ENCODE assay signal across 8 cellular contexts in the genomic region with DNA sequence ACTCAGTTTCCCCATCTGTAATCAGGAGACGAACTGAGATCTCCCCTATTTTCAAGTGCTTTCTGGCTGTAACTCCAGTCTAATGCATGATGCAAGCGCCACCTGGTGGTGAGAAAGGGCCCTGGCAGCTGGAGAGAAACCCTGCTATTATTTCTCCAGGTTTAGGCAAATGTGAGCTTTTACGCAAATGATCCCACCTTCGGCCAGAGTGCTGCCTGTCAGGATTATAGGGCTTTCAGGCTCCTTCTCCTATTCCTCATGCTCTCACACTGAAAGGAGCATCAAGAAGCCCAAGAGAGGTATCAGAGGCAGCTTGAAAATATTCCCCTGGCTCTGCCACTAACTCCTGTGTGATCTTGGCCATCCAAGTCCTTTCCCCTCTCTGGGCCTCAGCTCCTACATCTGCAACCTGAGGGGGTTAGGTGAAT.
DNase-seq lines count a peak whose midpoint lies in the region; ATAC-seq and TF ChIP-seq lines count a peak whose summit lies in the region.

No MANE protein-coding gene starts in this region.

- no peaks in the 10 kb centered on the region; the same call in 2 of the 3 replicates for H3K9me3 Mint-ChIP-seq in GM23338
- no peaks in the 10 kb centered on the region for H3K9me3 Mint-ChIP-seq in endothelial cell (ENCODE audit: unreplicated experiment)

- H3K27ac Mint-ChIP-seq in GM23338 (no peak overlapping the region), endothelial cell (ENCODE audit: unreplicated experiment) (no peak overlapping the region)

- no peaks in the 10 kb centered on the region for H3K4me1 ChIP-seq in GM23338 (ENCODE audit: insufficient read depth)

- H3K27me3 Mint-ChIP-seq in GM23338 (ENCODE audit: insufficient read depth, low read depth, poor library complexity), result peaks cover 7% of the 10 kb centered on the region
- H3K27me3 Mint-ChIP-seq in endothelial cell (ENCODE audit: unreplicated experiment), result no peaks in the 10 kb centered on the region

- H3K4me3 ChIP-seq in AG10803 (ENCODE audit: low read length) (no peak overlapping the region), GM23338 (no peak overlapping the region)

- H3F3A ChIP-seq in GM23338 (replicated peaks; ENCODE audit: low read depth), result no peaks in the 10 kb centered on the region

- no peaks in the 10 kb centered on the region for H3K79me2 ChIP-seq in GM23338 (replicated peaks; ENCODE audit: insufficient read depth)

- peak; percentile 55 for DNase-seq in AG10803 (ENCODE audit: low read depth)
- peak; percentile 89 for DNase-seq in GM23338 (ENCODE audit: low spot score)
- peak; percentile 48 for DNase-seq in NCI-H748 (lab: John Stamatoyannopoulos, UW; ENCODE audit: unreplicated experiment)
- peak; percentile 34 to 42 for DNase-seq in activated CD8-positive, alpha-beta memory T cell treated with anti-CD3 and anti-CD28 coated beads for 4 hours (ENCODE audit: low read depth in 2 of 2)
- peak; percentile 71 for DNase-seq in endothelial cell (ENCODE audit: low spot score)
- peak; percentile 67 for DNase-seq in middle frontal gyrus (ENCODE audit: extremely low spot score, low spot score)
- DNase-seq in stimulated activated CD8-positive, alpha-beta memory T cell treated with anti-CD3 and anti-CD28 coated beads, Interleukin-4, amount 100 ng/mL, for 1 hour (ENCODE audit: low read depth in 2 of 2, low spot score in 1 of 2), result peak; percentile 20 to 38

- H3K27ac ChIP-seq in GM23338 (ENCODE audit: low read depth), result no peak overlapping the region

- no peaks in the 10 kb centered on the region for H3K27me3 ChIP-seq in GM23338 (ENCODE audit: insufficient read depth)

- TF ChIP-seq CTCF in AG10803 (conservative IDR thresholded peaks at IDR 0.05; ENCODE audit: low read length) (peak; percentile 95), GM23338 (conservative IDR thresholded peaks at IDR 0.05; ENCODE audit: low read depth in 2 of 2) (peak; percentile 94 to 99), endothelial cell (IDR thresholded peaks at IDR 0.05; ENCODE audit: unreplicated experiment) (peak; percentile 96)

- H3K4me3 Mint-ChIP-seq in GM23338 (no peak overlapping the region), endothelial cell (ENCODE audit: unreplicated experiment) (no peak overlapping the region)

- H3K36me3 ChIP-seq in GM23338 (ENCODE audit: insufficient read depth), result no peaks in the 10 kb centered on the region

- H3K36me3 Mint-ChIP-seq in GM23338 (ENCODE audit: low read depth) (no peaks in the 10 kb centered on the region), endothelial cell (ENCODE audit: low read depth, unreplicated experiment) (no peaks in the 10 kb centered on the region)

- ATAC-seq in GM23338 (peak; percentile 93), GM18502 (IDR thresholded peaks at IDR 0.05; ENCODE audit: poor library complexity, unreplicated experiment) (no peak)

- no peak overlapping the region for H2AFZ ChIP-seq in GM23338

- peaks cover 4% of the 10 kb centered on the region; the same call in 1 of the 2 replicates for H3K9me2 ChIP-seq in GM23338 (ENCODE audit: insufficient read depth)

- H3K4me2 ChIP-seq in GM23338, result no peak overlapping the region

- H4K20me1 ChIP-seq in GM23338 (replicated peaks; ENCODE audit: insufficient read depth), result no peaks in the 10 kb centered on the region

- H3K4me1 Mint-ChIP-seq in GM23338, result peaks cover under 1% of the 10 kb centered on the region; the same call in 2 of the 3 replicates
- peaks cover 1% of the 10 kb centered on the region for H3K4me1 Mint-ChIP-seq in endothelial cell (ENCODE audit: unreplicated experiment)

TF ChIP-seq in GM23338, 12 proteins besides CTCF, POLR2A, EP300 and RAD21:
- TF ChIP-seq, protein P1, sequence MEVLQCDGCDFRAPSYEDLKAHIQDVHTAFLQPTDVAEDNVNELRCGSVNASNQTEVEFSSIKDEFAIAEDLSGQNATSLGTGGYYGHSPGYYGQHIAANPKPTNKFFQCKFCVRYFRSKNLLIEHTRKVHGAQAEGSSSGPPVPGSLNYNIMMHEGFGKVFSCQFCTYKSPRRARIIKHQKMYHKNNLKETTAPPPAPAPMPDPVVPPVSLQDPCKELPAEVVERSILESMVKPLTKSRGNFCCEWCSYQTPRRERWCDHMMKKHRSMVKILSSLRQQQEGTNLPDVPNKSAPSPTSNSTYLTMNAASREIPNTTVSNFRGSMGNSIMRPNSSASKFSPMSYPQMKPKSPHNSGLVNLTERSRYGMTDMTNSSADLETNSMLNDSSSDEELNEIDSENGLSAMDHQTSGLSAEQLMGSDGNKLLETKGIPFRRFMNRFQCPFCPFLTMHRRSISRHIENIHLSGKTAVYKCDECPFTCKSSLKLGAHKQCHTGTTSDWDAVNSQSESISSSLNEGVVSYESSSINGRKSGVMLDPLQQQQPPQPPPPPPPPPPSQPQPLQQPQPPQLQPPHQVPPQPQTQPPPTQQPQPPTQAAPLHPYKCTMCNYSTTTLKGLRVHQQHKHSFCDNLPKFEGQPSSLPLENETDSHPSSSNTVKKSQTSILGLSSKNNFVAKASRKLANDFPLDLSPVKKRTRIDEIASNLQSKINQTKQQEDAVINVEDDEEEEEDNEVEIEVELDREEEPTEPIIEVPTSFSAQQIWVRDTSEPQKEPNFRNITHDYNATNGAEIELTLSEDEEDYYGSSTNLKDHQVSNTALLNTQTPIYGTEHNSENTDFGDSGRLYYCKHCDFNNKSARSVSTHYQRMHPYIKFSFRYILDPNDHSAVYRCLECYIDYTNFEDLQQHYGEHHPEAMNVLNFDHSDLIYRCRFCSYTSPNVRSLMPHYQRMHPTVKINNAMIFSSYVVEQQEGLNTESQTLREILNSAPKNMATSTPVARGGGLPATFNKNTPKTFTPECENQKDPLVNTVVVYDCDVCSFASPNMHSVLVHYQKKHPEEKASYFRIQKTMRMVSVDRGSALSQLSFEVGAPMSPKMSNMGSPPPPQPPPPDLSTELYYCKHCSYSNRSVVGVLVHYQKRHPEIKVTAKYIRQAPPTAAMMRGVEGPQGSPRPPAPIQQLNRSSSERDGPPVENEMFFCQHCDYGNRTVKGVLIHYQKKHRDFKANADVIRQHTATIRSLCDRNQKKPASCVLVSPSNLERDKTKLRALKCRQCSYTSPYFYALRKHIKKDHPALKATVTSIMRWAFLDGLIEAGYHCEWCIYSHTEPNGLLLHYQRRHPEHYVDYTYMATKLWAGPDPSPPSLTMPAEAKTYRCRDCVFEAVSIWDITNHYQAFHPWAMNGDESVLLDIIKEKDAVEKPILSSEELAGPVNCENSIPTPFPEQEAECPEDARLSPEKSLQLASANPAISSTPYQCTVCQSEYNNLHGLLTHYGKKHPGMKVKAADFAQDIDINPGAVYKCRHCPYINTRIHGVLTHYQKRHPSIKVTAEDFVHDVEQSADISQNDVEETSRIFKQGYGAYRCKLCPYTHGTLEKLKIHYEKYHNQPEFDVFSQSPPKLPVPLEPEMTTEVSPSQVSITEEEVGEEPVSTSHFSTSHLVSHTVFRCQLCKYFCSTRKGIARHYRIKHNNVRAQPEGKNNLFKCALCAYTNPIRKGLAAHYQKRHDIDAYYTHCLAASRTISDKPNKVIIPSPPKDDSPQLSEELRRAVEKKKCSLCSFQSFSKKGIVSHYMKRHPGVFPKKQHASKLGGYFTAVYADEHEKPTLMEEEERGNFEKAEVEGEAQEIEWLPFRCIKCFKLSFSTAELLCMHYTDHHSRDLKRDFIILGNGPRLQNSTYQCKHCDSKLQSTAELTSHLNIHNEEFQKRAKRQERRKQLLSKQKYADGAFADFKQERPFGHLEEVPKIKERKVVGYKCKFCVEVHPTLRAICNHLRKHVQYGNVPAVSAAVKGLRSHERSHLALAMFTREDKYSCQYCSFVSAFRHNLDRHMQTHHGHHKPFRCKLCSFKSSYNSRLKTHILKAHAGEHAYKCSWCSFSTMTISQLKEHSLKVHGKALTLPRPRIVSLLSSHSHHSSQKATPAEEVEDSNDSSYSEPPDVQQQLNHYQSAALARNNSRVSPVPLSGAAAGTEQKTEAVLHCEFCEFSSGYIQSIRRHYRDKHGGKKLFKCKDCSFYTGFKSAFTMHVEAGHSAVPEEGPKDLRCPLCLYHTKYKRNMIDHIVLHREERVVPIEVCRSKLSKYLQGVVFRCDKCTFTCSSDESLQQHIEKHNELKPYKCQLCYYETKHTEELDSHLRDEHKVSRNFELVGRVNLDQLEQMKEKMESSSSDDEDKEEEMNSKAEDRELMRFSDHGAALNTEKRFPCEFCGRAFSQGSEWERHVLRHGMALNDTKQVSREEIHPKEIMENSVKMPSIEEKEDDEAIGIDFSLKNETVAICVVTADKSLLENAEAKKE (CRISPR knock-in tag; IDR thresholded peaks at IDR 0.05), result no peak
- TF ChIP-seq ZNF331 (CRISPR knock-in tag; IDR thresholded peaks at IDR 0.05; ENCODE audit: low read depth) (no peak), POLR2AphosphoS5 (IDR thresholded peaks at IDR 0.05; ENCODE audit: low read depth) (no peak), STAT1 (IDR thresholded peaks at IDR 0.05; ENCODE audit: unreplicated experiment) (no peak), CREB1 (CRISPR knock-in tag; IDR thresholded peaks at IDR 0.05; ENCODE audit: low read depth) (no peak)
- TF ChIP-seq, protein P2, sequence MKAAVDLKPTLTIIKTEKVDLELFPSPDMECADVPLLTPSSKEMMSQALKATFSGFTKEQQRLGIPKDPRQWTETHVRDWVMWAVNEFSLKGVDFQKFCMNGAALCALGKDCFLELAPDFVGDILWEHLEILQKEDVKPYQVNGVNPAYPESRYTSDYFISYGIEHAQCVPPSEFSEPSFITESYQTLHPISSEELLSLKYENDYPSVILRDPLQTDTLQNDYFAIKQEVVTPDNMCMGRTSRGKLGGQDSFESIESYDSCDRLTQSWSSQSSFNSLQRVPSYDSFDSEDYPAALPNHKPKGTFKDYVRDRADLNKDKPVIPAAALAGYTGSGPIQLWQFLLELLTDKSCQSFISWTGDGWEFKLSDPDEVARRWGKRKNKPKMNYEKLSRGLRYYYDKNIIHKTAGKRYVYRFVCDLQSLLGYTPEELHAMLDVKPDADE (IDR thresholded peaks at IDR 0.05), result no peak

Comparison
In these comparisons a context has a peak if more than half of its experiments do, and no peak if none do; other contexts are left out.
1. DNase-seq: peak in every context shown above with its lines; median percentile 89 in GM23338; 71 in endothelial cell; 67 in middle frontal gyrus; 55 in AG10803; 48 in NCI-H748; 38 in activated CD8-positive, alpha-beta memory T cell treated with anti-CD3 and anti-CD28 coated beads for 4 hours; 29 in stimulated activated CD8-positive, alpha-beta memory T cell treated with anti-CD3 and anti-CD28 coated beads, Interleukin-4, amount 100 ng/mL, for 1 hour.